Comparison of ENCODE assay signal across 9 cellular contexts in genomic region chr1:32701421-32701911, GRCh38. TPM values are rescaled to one million over a fixed set of nuclear protein-coding genes. Genes with fewer than 3 reads are reported as not detected.
A peak's percentile ranks its signal among the peaks of the same experiment; 100 is the strongest.
DNase-seq lines count a peak whose midpoint lies in the region; TF ChIP-seq lines count a peak whose summit lies in the region.
"Had no signal": no experiment of that assay in that cellular context is flagged by ENCODE, and none has a peak within 500 bp of the region (broad histone marks: within the 10 kb centered on the region; RNA-seq: fewer than 3 reads in every experiment).

No MANE protein-coding gene starts in this region.

- intact Hi-C loops in activated CD4-positive, alpha-beta T cell treated with anti-CD3 and anti-CD28 coated beads, Interleukin-2, amount 10 ng/mL, durations not matched to agents 24 days and 14 days (cut with micrococcal nuclease): no loop called here
- intact Hi-C loops in uterus (cut with DNase I; ENCODE audit: low total_unique reads): no loop called here

- no peak for TF ChIP-seq POLR2A in uterus (IDR thresholded peaks at IDR 0.05)

- H3K36me3 ChIP-seq in esophagus (ENCODE audit: control insufficient read depth in 2 of 2, insufficient read depth in 2 of 2, low read length in 1 of 2): no peaks in the 10 kb centered on the region
- H3K36me3 ChIP-seq in muscle layer of duodenum (ENCODE audit: control insufficient read depth in 1 of 2, insufficient read depth in 2 of 2, low read length in 2 of 2): peaks cover 0 to 4% of the 10 kb centered on the region in 2 donors
- H3K36me3 ChIP-seq in uterus: no peaks in the 10 kb centered on the region

- H3K9me3 ChIP-seq in esophagus (ENCODE audit: control insufficient read depth in 2 of 2, insufficient read depth in 1 of 2, low read depth in 1 of 2, low read length in 1 of 2) (no peaks in the 10 kb centered on the region), muscle layer of duodenum (ENCODE audit: control insufficient read depth in 1 of 2, low read length in 2 of 2) (no peaks in the 10 kb centered on the region), uterus (no peaks in the 10 kb centered on the region)

- peak overlapping the region; percentile 60 to 73 for H3K27ac ChIP-seq in esophagus (ENCODE audit: low read depth in 2 of 2, low read length in 1 of 2)
- H3K27ac ChIP-seq in muscle layer of duodenum (ENCODE audit: low read length): peak overlapping the region; percentile 68
- H3K27ac ChIP-seq in uterus: peak overlapping the region; percentile 86 to 89

- H3K36me3 Mint-ChIP-seq in activated CD4-positive, alpha-beta T cell treated with anti-CD3 and anti-CD28 coated beads, Interleukin-2, amount 10 ng/mL, durations not matched to agents 24 days and 14 days (ENCODE audit: low read depth): peaks cover 3% of the 10 kb centered on the region
- peaks cover 2% of the 10 kb centered on the region for H3K36me3 Mint-ChIP-seq in T-helper 2 cell treated with Interferon-gamma antibody and Interleukin-4, amounts not matched to agents 5 μg/mL and 100 μg/mL, for 36 hours (ENCODE audit: low read depth)

- no peak for TF ChIP-seq CTCF in uterus (IDR thresholded peaks at IDR 0.05)

- 37 to 47% methylated on average over 6 of the region's 6 CpGs for WGBS in esophagus, 2 donors

- no peak for DNase-seq in activated CD4-positive, alpha-beta T cell treated with anti-CD3 and anti-CD28 coated beads, Interleukin-2, amount 10 ng/mL, durations not matched to agents 24 days and 14 days
- no peak for DNase-seq in activated CD4-positive, alpha-beta T cell treated with anti-CD3 and anti-CD28 coated beads for 48 hours
- DNase-seq in uterus (no peak), activated T-cell treated with anti-CD3 and anti-CD28 coated beads for 4 hours (no peak)
- no peak for DNase-seq in T-helper 2 cell treated with Interferon-gamma antibody and Interleukin-4, amounts not matched to agents 5 μg/mL and 100 μg/mL, for 36 hours (ENCODE audit: low spot score)
- DNase-seq in stimulated activated CD4-positive, alpha-beta T cell treated with anti-CD3 and anti-CD28 coated beads, Interleukin-4, amount 100 ng/mL, for 1 hour: no peak
- DNase-seq: activated T-cell treated with anti-CD3 and anti-CD28 coated beads, Interleukin-2, amount 50 U/mL, for 48 hours had no signal

- H3K4me3 ChIP-seq in esophagus (ENCODE audit: low read depth in 1 of 2, low read length in 2 of 2): peak overlapping the region; percentile 14 to 62
- peak overlapping the region; percentile 56 to 81 for H3K4me3 ChIP-seq in muscle layer of duodenum (ENCODE audit: low read depth in 1 of 2, low read length in 2 of 2)
- peak overlapping the region in 1 of 2 donors; percentile 38 for H3K4me3 ChIP-seq in uterus

- no peak overlapping the region for H3K27ac Mint-ChIP-seq in activated CD4-positive, alpha-beta T cell treated with anti-CD3 and anti-CD28 coated beads, Interleukin-2, amount 10 ng/mL, durations not matched to agents 24 days and 14 days
- H3K27ac Mint-ChIP-seq in T-helper 2 cell treated with Interferon-gamma antibody and Interleukin-4, amounts not matched to agents 5 μg/mL and 100 μg/mL, for 36 hours: no peak overlapping the region

- H3K4me1 ChIP-seq in esophagus (ENCODE audit: control insufficient read depth in 2 of 2, insufficient read depth in 2 of 2, low read length in 1 of 2): peaks cover 5% of the 10 kb centered on the region in 2 donors
- peaks cover 12 to 26% of the 10 kb centered on the region in 2 donors for H3K4me1 ChIP-seq in muscle layer of duodenum (ENCODE audit: control insufficient read depth in 1 of 2, insufficient read depth in 2 of 2, low read length in 2 of 2)
- peaks cover 0 to 5% of the 10 kb centered on the region in 2 donors for H3K4me1 ChIP-seq in uterus

- no peaks in the 10 kb centered on the region for H3K9me3 Mint-ChIP-seq in activated CD4-positive, alpha-beta T cell treated with anti-CD3 and anti-CD28 coated beads, Interleukin-2, amount 10 ng/mL, durations not matched to agents 24 days and 14 days
- no peaks in the 10 kb centered on the region for H3K9me3 Mint-ChIP-seq in T-helper 2 cell treated with Interferon-gamma antibody and Interleukin-4, amounts not matched to agents 5 μg/mL and 100 μg/mL, for 36 hours

- peaks cover 39% of the 10 kb centered on the region for H3K27me3 Mint-ChIP-seq in activated CD4-positive, alpha-beta T cell treated with anti-CD3 and anti-CD28 coated beads, Interleukin-2, amount 10 ng/mL, durations not matched to agents 24 days and 14 days
- peaks cover 42% of the 10 kb centered on the region for H3K27me3 Mint-ChIP-seq in T-helper 2 cell treated with Interferon-gamma antibody and Interleukin-4, amounts not matched to agents 5 μg/mL and 100 μg/mL, for 36 hours (ENCODE audit: low read depth)

- peaks cover 9% of the 10 kb centered on the region for H3K4me1 Mint-ChIP-seq in activated CD4-positive, alpha-beta T cell treated with anti-CD3 and anti-CD28 coated beads, Interleukin-2, amount 10 ng/mL, durations not matched to agents 24 days and 14 days
- peaks cover 9% of the 10 kb centered on the region for H3K4me1 Mint-ChIP-seq in T-helper 2 cell treated with Interferon-gamma antibody and Interleukin-4, amounts not matched to agents 5 μg/mL and 100 μg/mL, for 36 hours (ENCODE audit: low read depth)

- peak overlapping the region; percentile 59 for H3K4me3 Mint-ChIP-seq in activated CD4-positive, alpha-beta T cell treated with anti-CD3 and anti-CD28 coated beads, Interleukin-2, amount 10 ng/mL, durations not matched to agents 24 days and 14 days
- no peak overlapping the region for H3K4me3 Mint-ChIP-seq in T-helper 2 cell treated with Interferon-gamma antibody and Interleukin-4, amounts not matched to agents 5 μg/mL and 100 μg/mL, for 36 hours

- H3K27me3 ChIP-seq in esophagus (ENCODE audit: control insufficient read depth in 1 of 2, insufficient read depth in 2 of 2, low read length in 2 of 2): no peaks in the 10 kb centered on the region
- H3K27me3 ChIP-seq in muscle layer of duodenum (ENCODE audit: low read depth, low read length): no peaks in the 10 kb centered on the region
- H3K27me3 ChIP-seq in uterus: no peaks in the 10 kb centered on the region

RNA-seq across cellular contexts. Expression of gene SYNC, which starts 1.1 kb away (rescaled TPM):
- not detected in 2 replicates for total RNA-seq in activated CD4-positive, alpha-beta T cell treated with anti-CD3 and anti-CD28 coated beads, Interleukin-2, amount 10 ng/mL, durations not matched to agents 24 days and 14 days
- 1 to 10 TPM; 2.8 to 4.9 TPM for polyA plus RNA-seq in esophagus
- 10 to 100 TPM in 3 of 4 donors, 1 to 10 TPM in 1; 4.7 to 61.0 (median 18.1) TPM for total RNA-seq in uterus

RNA-seq across cellular contexts. Expression of gene RBBP4, which starts 50.5 kb away (rescaled TPM):
- total RNA-seq in activated CD4-positive, alpha-beta T cell treated with anti-CD3 and anti-CD28 coated beads, Interleukin-2, amount 10 ng/mL, durations not matched to agents 24 days and 14 days: 329 and 331 TPM in 2 replicates
- polyA plus RNA-seq in esophagus: 10 to 100 TPM; 28.3 to 47.0 TPM
- 100 to 1,000 TPM in 3 of 4 donors, 10 to 100 TPM in 1; 76.1 to 258 (median 193) TPM for total RNA-seq in uterus

RNA-seq across cellular contexts. Expression of gene ZBTB8OS, which starts 51.1 kb away (rescaled TPM):
- 50.4 and 54.2 TPM in 2 replicates for total RNA-seq in activated CD4-positive, alpha-beta T cell treated with anti-CD3 and anti-CD28 coated beads, Interleukin-2, amount 10 ng/mL, durations not matched to agents 24 days and 14 days
- 10 to 100 TPM; 40.2 to 41.8 TPM for polyA plus RNA-seq in esophagus
- total RNA-seq in uterus: 10 to 100 TPM in 2 of 4 donors, 1 to 10 TPM in 2; 2.6 to 37.2 (median 13.9) TPM
